10 cellular contexts compared by ENCODE assay signal in the genomic region with DNA sequence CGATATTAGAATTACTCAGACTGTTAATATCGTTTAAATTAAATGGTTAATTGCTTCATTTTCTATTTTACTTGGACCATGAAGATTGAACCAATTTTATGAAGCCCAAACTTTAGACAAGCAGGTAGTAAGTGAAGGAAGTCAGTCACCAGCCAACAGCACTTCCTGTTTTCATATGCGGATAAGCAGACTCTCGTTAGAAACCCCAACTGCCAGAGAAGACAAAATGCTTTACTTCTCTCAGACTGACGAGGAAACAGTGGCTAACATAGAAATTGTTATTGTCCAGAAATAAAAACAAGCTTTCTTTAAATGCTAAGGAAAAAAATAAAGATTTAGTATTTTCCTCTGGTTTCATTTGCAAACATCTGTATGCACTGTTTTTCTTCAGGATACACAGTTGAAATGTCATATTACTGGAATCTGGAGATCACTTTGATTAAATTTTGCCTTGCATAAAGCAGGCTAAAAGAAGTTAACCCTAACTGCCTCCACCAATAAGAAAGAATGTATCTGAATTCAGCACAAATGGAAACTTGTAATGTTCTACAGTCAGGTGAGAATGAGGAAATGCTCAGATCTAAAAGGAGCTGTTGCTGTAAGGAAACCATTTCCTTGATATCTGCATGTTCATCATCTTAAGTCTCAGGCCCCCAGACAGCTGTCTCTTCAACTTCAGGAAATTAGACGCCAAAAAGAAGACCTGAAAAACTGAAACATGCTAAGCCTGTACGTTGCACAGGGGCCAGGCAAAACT.
A peak's percentile ranks its signal among the peaks of the same experiment; 100 is the strongest.
DNase-seq lines count a peak whose midpoint lies in the region; ATAC-seq and TF ChIP-seq lines count a peak whose summit lies in the region.
"Had no signal": no experiment of that assay in that cellular context is flagged by ENCODE, and none has a peak within 500 bp of the region (broad histone marks: within the 10 kb centered on the region; RNA-seq: fewer than 3 reads in every experiment).

No MANE protein-coding gene starts in this region.

- H3K4me1 Mint-ChIP-seq in natural killer cell treated with Interleukin-12 subunit alpha and Interleukin-12 subunit beta and Interleukin-15 and Interleukin-18, amount 100 ng/mL, for 72 hours (ENCODE audit: low read depth in 2 of 2), result peaks cover 19 to 29% of the 10 kb centered on the region in 2 donors

- H3K4me2 ChIP-seq in mammary epithelial cell (ENCODE audit: insufficient read depth, low read depth, low read length), result no peak overlapping the region

- CTCF ChIA-PET in mammary epithelial cell (lab: Charles Lee; ENCODE audit: low non-redundant PET), result no interaction called here

- no peak for TF ChIP-seq CTCF in mammary epithelial cell (conservative IDR thresholded peaks at IDR 0.05 in 1 of 2, IDR thresholded peaks at IDR 0.05 in 1 of 2; ENCODE audit: extremely low read depth in 1 of 2, insufficient read depth in 1 of 2, low read depth in 1 of 2, low read length in 2 of 2)

- dilution Hi-C loops in mammary epithelial cell (cut with HindIII; ENCODE audit: low sequenced_read_pairs), result no loop called here

- H2AFZ ChIP-seq in mammary epithelial cell (ENCODE audit: low read depth, low read length), result no peak overlapping the region

- H3K9ac ChIP-seq in mammary epithelial cell (ENCODE audit: insufficient read depth, low read length), result no peak overlapping the region

- H3K27me3 ChIP-seq in mammary epithelial cell (ENCODE audit: insufficient read depth, low read length), result peaks cover 6% of the 10 kb centered on the region
- H3K27me3 ChIP-seq: adrenal gland had no signal

- H3K36me3 Mint-ChIP-seq in natural killer cell treated with Interleukin-12 subunit alpha and Interleukin-12 subunit beta and Interleukin-15 and Interleukin-18, amount 100 ng/mL, for 72 hours, result peaks cover 10% of the 10 kb centered on the region

- peak; percentile 4 for DNase-seq in T follicular helper cell (ENCODE audit: low read depth)
- DNase-seq in natural killer cell treated with Interleukin-12 subunit alpha and Interleukin-12 subunit beta and Interleukin-15 and Interleukin-18, amount 100 ng/mL, for 72 hours (ENCODE audit: low spot score), result no peak
- no peak for DNase-seq in DMS79 (lab: John Stamatoyannopoulos, UW)
- DNase-seq in NCI-H2107 (lab: John Stamatoyannopoulos, UW), result no peak
- no peak for DNase-seq in NCI-H82 treated with DMSO at 0.1 percent for 48 hours (lab: John Stamatoyannopoulos, UW; ENCODE audit: unreplicated experiment)
- no peak for DNase-seq in mammary epithelial cell

- peak overlapping the region; percentile 34 to 59 for H3K27ac Mint-ChIP-seq in natural killer cell treated with Interleukin-12 subunit alpha and Interleukin-12 subunit beta and Interleukin-15 and Interleukin-18, amount 100 ng/mL, for 72 hours

- no peak overlapping the region for H3K27ac ChIP-seq in mammary epithelial cell (ENCODE audit: insufficient read depth, low read depth, low read length)

- WGBS in mammary epithelial cell (ENCODE audit: low coverage, missing lambda C conversion rate), result 47% methylated on average over 7 of the region's 7 CpGs

- H4K20me1 ChIP-seq in mammary epithelial cell (ENCODE audit: insufficient read depth, low read length), result no peaks in the 10 kb centered on the region

- peaks cover 4% of the 10 kb centered on the region for H3K9me3 Mint-ChIP-seq in natural killer cell treated with Interleukin-12 subunit alpha and Interleukin-12 subunit beta and Interleukin-15 and Interleukin-18, amount 100 ng/mL, for 72 hours

- intact Hi-C loops in mammary epithelial cell (cut with micrococcal nuclease), result no loop called here

- ATAC-seq in GM18867 (IDR thresholded peaks at IDR 0.05; ENCODE audit: unreplicated experiment) (peak; percentile 82), HG02852 (IDR thresholded peaks at IDR 0.05; ENCODE audit: unreplicated experiment) (peak; percentile 67)
- ATAC-seq in natural killer cell treated with Interleukin-12 subunit alpha and Interleukin-12 subunit beta and Interleukin-15 and Interleukin-18, amount 100 ng/mL, for 72 hours, result peak in 1 of 2 donors; percentile 71

- H3K27me3 Mint-ChIP-seq in natural killer cell treated with Interleukin-12 subunit alpha and Interleukin-12 subunit beta and Interleukin-15 and Interleukin-18, amount 100 ng/mL, for 72 hours, result peaks cover 0 to 7% of the 10 kb centered on the region in 2 donors

- peak overlapping the region; percentile 41 for H3K4me3 Mint-ChIP-seq in natural killer cell treated with Interleukin-12 subunit alpha and Interleukin-12 subunit beta and Interleukin-15 and Interleukin-18, amount 100 ng/mL, for 72 hours

- H3K36me3 ChIP-seq in mammary epithelial cell (ENCODE audit: insufficient read depth, low read length), result no peaks in the 10 kb centered on the region
- H3K36me3 ChIP-seq: adrenal gland had no signal

- no peaks in the 10 kb centered on the region for H3K9me3 ChIP-seq in mammary epithelial cell (replicated peaks; ENCODE audit: insufficient read depth, low read length)
- H3K9me3 ChIP-seq: adrenal gland had no signal

- in situ Hi-C loops in mammary epithelial cell (cut with MboI; ENCODE audit: low sequenced_read_pairs in 2 of 2), result no loop called here

- H3K4me1 ChIP-seq in mammary epithelial cell (ENCODE audit: insufficient read depth, low read length), result no peaks in the 10 kb centered on the region

- no TSS peak for BruUV-seq in mammary epithelial cell (replicated peaks; lab: Mats Ljungman, UMichigan)

- H3K79me2 ChIP-seq in mammary epithelial cell (ENCODE audit: insufficient read depth, low read length), result no peaks in the 10 kb centered on the region

- H3K4me3 ChIP-seq in mammary epithelial cell (replicated peaks in 1 of 3; ENCODE audit: insufficient read depth in 1 of 3, low read depth in 2 of 3, low read length in 3 of 3), result no peak overlapping the region
- H3K4me3 ChIP-seq: adrenal gland, lung had no signal
